1 cellular context compared by ENCODE assay signal in genomic region chr10:80506836-80507483, GRCh38.
TF ChIP-seq lines count a peak whose summit lies in the region.

No MANE protein-coding gene starts in this region.

TF ChIP-seq in endothelial cell of umbilical vein, 7 proteins besides CTCF, POLR2A, EP300 and RAD21:
- TF ChIP-seq MYC (IDR thresholded peaks at IDR 0.05; ENCODE audit: low read depth, low read length) (no peak), POLR2AphosphoS5 (IDR thresholded peaks at IDR 0.05; ENCODE audit: insufficient read depth, low read depth, low read length) (no peak), MAX (IDR thresholded peaks at IDR 0.05; ENCODE audit: insufficient read depth, insufficient read length) (no peak), EZH2 (IDR thresholded peaks at IDR 0.05; ENCODE audit: borderline replicate concordance, low read depth, low read length, severe bottlenecking) (no peak), GATA2 (IDR thresholded peaks at IDR 0.05; ENCODE audit: insufficient read depth, insufficient read length, low read depth, low read length) (no peak), FOS (IDR thresholded peaks at IDR 0.05; ENCODE audit: borderline replicate concordance, insufficient read depth, low read length) (no peak), JUN (IDR thresholded peaks at IDR 0.05; ENCODE audit: borderline replicate concordance, insufficient read depth, insufficient read length, low read depth) (no peak)
